In genomic region chr21:39675595-39675994, GRCh38 we compare ENCODE assay signal across 2 cellular contexts.
TF ChIP-seq lines count a peak whose summit lies in the region.

No MANE protein-coding gene starts in this region.

TF ChIP-seq in K562, 482 proteins besides CTCF, POLR2A, EP300 and RAD21 (continued from another document):
- TF ChIP-seq HMGXB4 (CRISPR knock-in tag; IDR thresholded peaks at IDR 0.05) = no peak
- no peak for TF ChIP-seq ZFP30 (CRISPR knock-in tag; IDR thresholded peaks at IDR 0.05; ENCODE audit: borderline replicate concordance)
- TF ChIP-seq CBFB (CRISPR knock-in tag; IDR thresholded peaks at IDR 0.05) = no peak
- TF ChIP-seq EP400 (IDR thresholded peaks at IDR 0.05) = no peak
- no peak for TF ChIP-seq SPI1 (IDR thresholded peaks at IDR 0.05; ENCODE audit: borderline replicate concordance, low read depth, low read length)
- TF ChIP-seq SIN3B (IDR thresholded peaks at IDR 0.05; ENCODE audit: low read depth) = no peak
- no peak for TF ChIP-seq CREB5 (CRISPR knock-in tag; IDR thresholded peaks at IDR 0.05)
- TF ChIP-seq RREB1 (CRISPR knock-in tag; IDR thresholded peaks at IDR 0.05) = no peak
- TF ChIP-seq GABPA (tag; conservative IDR thresholded peaks at IDR 0.05; ENCODE audit: low read depth) = no peak
- TF ChIP-seq ZFP91 (CRISPR knock-in tag; IDR thresholded peaks at IDR 0.05) = no peak
- no peak for TF ChIP-seq ZFP36 (IDR thresholded peaks at IDR 0.05; ENCODE audit: low read depth, low read length, partially characterized antibody)
- TF ChIP-seq XRCC5 (IDR thresholded peaks at IDR 0.05; ENCODE audit: low read depth, low read length) = no peak
- no peak for TF ChIP-seq PTTG1 (tag; IDR thresholded peaks at IDR 0.05; ENCODE audit: low read depth)
- no peak for TF ChIP-seq PHF8 (IDR thresholded peaks at IDR 0.05; ENCODE audit: borderline replicate concordance, low read length)
TF ChIP-seq in K562: peak in this region for 0.

TF ChIP-seq in HepG2, 621 proteins besides CTCF, POLR2A, EP300 and RAD21 (continued from another document):
- no peak for TF ChIP-seq ZBTB40 (IDR thresholded peaks at IDR 0.05)
- no peak for TF ChIP-seq ZBTB40 (CRISPR knock-in tag; IDR thresholded peaks at IDR 0.05)
- TF ChIP-seq ZSCAN5A (CRISPR knock-in tag; IDR thresholded peaks at IDR 0.05; ENCODE audit: borderline replicate concordance) = no peak
- no peak for TF ChIP-seq MAFG (CRISPR knock-in tag; IDR thresholded peaks at IDR 0.05)
- no peak for TF ChIP-seq ZNF598 (CRISPR knock-in tag; IDR thresholded peaks at IDR 0.05; ENCODE audit: borderline replicate concordance)
- no peak for TF ChIP-seq CREBL2 (CRISPR knock-in tag; IDR thresholded peaks at IDR 0.05; ENCODE audit: borderline replicate concordance)
